In the genomic region with DNA sequence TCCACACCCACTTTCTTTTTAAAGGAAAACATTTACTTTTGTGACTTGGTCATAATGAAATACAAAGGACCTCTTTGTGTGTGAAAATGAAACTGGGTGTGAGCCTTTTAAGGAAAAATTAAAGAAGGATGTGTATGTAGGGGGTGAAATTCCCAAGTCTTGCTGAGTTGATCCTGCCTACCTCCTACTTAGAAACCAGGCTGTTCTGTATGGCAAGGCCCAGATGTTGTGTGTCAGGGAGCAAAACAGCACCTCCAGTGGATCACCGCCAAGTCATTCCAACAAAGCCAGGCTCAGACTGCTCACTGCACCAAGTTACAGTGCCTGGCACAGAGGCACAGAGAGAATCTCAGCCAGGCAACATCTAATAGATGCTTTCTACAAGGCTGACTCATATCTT, we compare ENCODE assay signal across 15 cellular contexts.
DNase-seq lines count a peak whose midpoint lies in the region; ATAC-seq and TF ChIP-seq lines count a peak whose summit lies in the region.
"Had no signal": no experiment of that assay in that cellular context is flagged by ENCODE, and none has a peak within 500 bp of the region (broad histone marks: within the 10 kb centered on the region; RNA-seq: fewer than 3 reads in every experiment).

No MANE protein-coding gene starts in this region.

- H3K9me3 ChIP-seq in PC-3 (ENCODE audit: low read length) (no peaks in the 10 kb centered on the region), thoracic aorta (no peaks in the 10 kb centered on the region)

- DNase-seq in PC-3 (peak; percentile 74), choroid plexus epithelial cell (ENCODE audit: low read depth) (peak; percentile 3), iPS DF 19.7 (ENCODE audit: low read depth, low spot score) (peak; percentile 5), thoracic aorta (ENCODE audit: low spot score) (peak; percentile 11), coronary artery (ENCODE audit: low spot score) (no peak)
- DNase-seq in activated naive CD4-positive, alpha-beta T cell (lab: John Stamatoyannopoulos, UW) = no peak
- DNase-seq: activated B cell treated with CpG ODN at 0.5 μM for 24 hours; activated T-cell treated with anti-CD3 and anti-CD28 coated beads, Interleukin-2, amount 50 U/mL, for 1 hour; brain microvascular endothelial cell; CD4-positive, alpha-beta memory T cell; NCI-H1417; NCI-H526 treated with DMSO at 0.1 percent for 48 hours; stimulated activated naive CD4-positive, alpha-beta T cell had no signal

- no TSS peak for BruUV-seq in PC-3 (replicated peaks; lab: Mats Ljungman, UMichigan)

- CTCF ChIA-PET in PC-3 (lab: Charles Lee) = no interaction called here

- H3K27me3 ChIP-seq in PC-3 (ENCODE audit: low read length) (no peaks in the 10 kb centered on the region), thoracic aorta (replicated peaks; ENCODE audit: insufficient read depth) (no peaks in the 10 kb centered on the region)
- H3K27me3 ChIP-seq: brain microvascular endothelial cell had no signal

- ATAC-seq in PC-3 (peak; percentile 91), thoracic aorta (ENCODE audit: insufficient number of reproducible peaks, low FRiP score, low read depth) (no peak), HG03280 (IDR thresholded peaks at IDR 0.05; ENCODE audit: unreplicated experiment) (no peak)

- peak overlapping the region; percentile 66; the same call in 1 of the 2 replicates for H3K9ac ChIP-seq in PC-3 (ENCODE audit: low read length)

- H4K20me1 ChIP-seq in PC-3 (ENCODE audit: low read length) = no peaks in the 10 kb centered on the region

- H2AFZ ChIP-seq in PC-3 (ENCODE audit: low read length) = peak overlapping the region; percentile 25

- intact Hi-C loops in PC-3 (cut with micrococcal nuclease) = loop anchor here (1.0 to 5.0 kb wide), 5 partner anchors 68 to 509 kb away; a partner anchor contains a TSS

- no peaks in the 10 kb centered on the region for H3K79me2 ChIP-seq in PC-3 (ENCODE audit: low read length)

- no peaks in the 10 kb centered on the region for H3K9me2 ChIP-seq in PC-3 (replicated peaks; ENCODE audit: low read length)

- H3K27ac ChIP-seq in PC-3 (ENCODE audit: low read length) = peak overlapping the region; percentile 89
- peak overlapping the region in 1 of 2 donors; percentile 19 for H3K27ac ChIP-seq in thoracic aorta
- H3K27ac ChIP-seq in coronary artery = no peak overlapping the region
- H3K27ac ChIP-seq: brain microvascular endothelial cell, SK-N-MC had no signal

- H3K36me3 ChIP-seq in PC-3 (ENCODE audit: low read depth, low read length) (no peaks in the 10 kb centered on the region), thoracic aorta (no peaks in the 10 kb centered on the region)
- H3K36me3 ChIP-seq: brain microvascular endothelial cell had no signal

- H3K4me3 ChIP-seq in PC-3 (ENCODE audit: low read length) (0 out of 2 replicates have a peak overlapping the region, but pooled peaks have one; percentile 9), choroid plexus epithelial cell (ENCODE audit: low read depth, low read length) (no peak overlapping the region), thoracic aorta (no peak overlapping the region), coronary artery (no peak overlapping the region)
- H3K4me3 ChIP-seq: SK-N-MC had no signal

- peak overlapping the region; percentile 54 for H3K4me2 ChIP-seq in PC-3 (ENCODE audit: low read length)

- POLR2A ChIA-PET in PC-3 (lab: Charles Lee; ENCODE audit: unreplicated experiment) = interaction anchor here (0.6 kb wide), 2 partner anchors 54 to 770 kb away, joined by 3 to 12 read pairs; no protein-coding TSS in a partner anchor

- H3F3A ChIP-seq in PC-3 (ENCODE audit: low read length, unreplicated experiment) = no peaks in the 10 kb centered on the region

- H3K4me1 ChIP-seq in PC-3 (ENCODE audit: insufficient read depth, low read length) = peaks cover 18% of the 10 kb centered on the region
- peaks cover 0 to 15% of the 10 kb centered on the region in 2 donors for H3K4me1 ChIP-seq in thoracic aorta (ENCODE audit: control insufficient read depth in 1 of 2, low read depth in 2 of 2)

- no peak for TF ChIP-seq CTCF in PC-3 (conservative IDR thresholded peaks at IDR 0.05; ENCODE audit: low read depth, low read length)
- TF ChIP-seq CTCF in choroid plexus epithelial cell (conservative IDR thresholded peaks at IDR 0.05; ENCODE audit: low read depth, low read length) = no peak
- no peak for TF ChIP-seq CTCF in thoracic aorta (IDR thresholded peaks at IDR 0.05)
- TF ChIP-seq CTCF in coronary artery (IDR thresholded peaks at IDR 0.05) = no peak

Comparison
In these comparisons a context has a peak if more than half of its experiments do, and no peak if none do; other contexts are left out.
1. DNase-seq: peak in PC-3 (single experiment), choroid plexus epithelial cell (single experiment), iPS DF 19.7 (single experiment) and thoracic aorta (single experiment); none in activated naive CD4-positive, alpha-beta T cell (0 of 4) and coronary artery (single experiment).